ENCODE assay signal across 23 cellular contexts in the genomic region with DNA sequence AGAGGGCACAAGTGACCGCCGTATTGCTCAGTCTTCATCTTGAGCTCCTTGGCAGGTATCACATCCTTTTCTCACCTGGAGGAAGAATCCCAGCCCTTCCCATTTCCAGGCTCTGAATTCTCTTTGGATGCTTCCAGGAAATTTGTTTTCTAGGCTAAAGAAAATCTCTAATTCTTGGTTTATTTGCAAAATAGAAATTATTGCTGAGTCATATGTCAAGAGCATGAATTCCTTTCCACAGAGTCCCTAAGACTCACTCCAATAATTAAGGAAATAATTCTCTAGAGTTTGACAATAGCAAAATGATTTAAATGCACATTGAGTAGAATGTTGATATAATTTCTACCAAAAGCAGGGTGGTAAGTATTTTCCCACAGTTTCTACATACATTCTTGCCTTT. TPM values are rescaled to one million over a fixed set of nuclear protein-coding genes. Genes with fewer than 3 reads are reported as not detected.
A peak's percentile ranks its signal among the peaks of the same experiment; 100 is the strongest.
DNase-seq lines count a peak whose midpoint lies in the region; ATAC-seq and TF ChIP-seq lines count a peak whose summit lies in the region.
"Had no signal": no experiment of that assay in that cellular context is flagged by ENCODE, and none has a peak within 500 bp of the region (broad histone marks: within the 10 kb centered on the region; RNA-seq: fewer than 3 reads in every experiment).

No MANE protein-coding gene starts in this region.

- no peaks in the 10 kb centered on the region for H3K9me3 Mint-ChIP-seq in H9
- H3K9me3 Mint-ChIP-seq in osteocyte (ENCODE audit: unreplicated experiment) = peaks cover 13% of the 10 kb centered on the region
- H3K9me3 Mint-ChIP-seq: GM23338; T-helper 1 cell treated with Interleukin-12 subunit alpha and Interleukin-12 subunit beta and Interleukin-4 antibody, amounts not matched to agents 30 μg/mL and 1 μg/mL, for 36 hours had no signal

- no peak overlapping the region for H3K4me3 ChIP-seq in PC-3 (ENCODE audit: low read length)
- H3K4me3 ChIP-seq: GM23338, Peyer's patch had no signal

- no peaks in the 10 kb centered on the region for H3K9me2 ChIP-seq in PC-3 (replicated peaks; ENCODE audit: low read length)
- H3K9me2 ChIP-seq: SK-N-SH had no signal

- H3T11ph ChIP-seq in H9 (ENCODE audit: low read length) = no peak overlapping the region

- no peaks in the 10 kb centered on the region for H3K36me3 ChIP-seq in PC-3 (ENCODE audit: low read depth, low read length)
- H3K36me3 ChIP-seq: Peyer's patch had no signal

- TF ChIP-seq CTCF in H9 (conservative IDR thresholded peaks at IDR 0.05) = no peak
- TF ChIP-seq CTCF in PC-3 (conservative IDR thresholded peaks at IDR 0.05; ENCODE audit: low read depth, low read length) = no peak
- no peak for TF ChIP-seq CTCF in osteocyte (IDR thresholded peaks at IDR 0.05)

- no peak overlapping the region for H2BK120ac ChIP-seq in H9 (ENCODE audit: low read depth, low read length, poor library complexity, severe bottlenecking)

- H3K4me3 Mint-ChIP-seq in H9 = no peak overlapping the region
- H3K4me3 Mint-ChIP-seq in osteocyte (ENCODE audit: unreplicated experiment) = no peak overlapping the region
- H3K4me3 Mint-ChIP-seq: GM23338; T-helper 1 cell treated with Interleukin-12 subunit alpha and Interleukin-12 subunit beta and Interleukin-4 antibody, amounts not matched to agents 30 μg/mL and 1 μg/mL, for 36 hours had no signal

- DNase-seq in H9 (no peak), PC-3 (no peak), fibroblast of peridontal ligament (ENCODE audit: extremely low read depth) (peak; percentile 18), osteocyte (ENCODE audit: extremely low spot score, unreplicated experiment) (no peak), RPMI8226 (no peak), NCI-H187 treated with DMSO at 0.1 percent for 48 hours (lab: John Stamatoyannopoulos, UW) (no peak)
- DNase-seq: ACHN, Calu3, DMS79 treated with DMSO at 0.1 percent for 48 hours, HCEC 1CT, NCI-H1048, NCI-H1694, NCI-H2081, NCI-H2227 treated with DMSO at 0.1 percent for 48 hours, NCI-H69, Peyer's patch, SIG-M5, SK-N-SH, SW 1271 had no signal

- H4K20me1 ChIP-seq in H9 (ENCODE audit: control insufficient read depth, insufficient read depth, insufficient read length) (no peaks in the 10 kb centered on the region), PC-3 (ENCODE audit: low read length) (no peaks in the 10 kb centered on the region)

- H3K27ac ChIP-seq in H9 (ENCODE audit: insufficient read length, low read depth, low read length) (no peak overlapping the region), PC-3 (ENCODE audit: low read length) (no peak overlapping the region)
- H3K27ac ChIP-seq: KMS-11, Peyer's patch had no signal

- H3K4me1 ChIP-seq in H9 (ENCODE audit: insufficient read depth, low read length) = no peaks in the 10 kb centered on the region
- H3K4me1 ChIP-seq in PC-3 (ENCODE audit: insufficient read depth, low read length) = no peaks in the 10 kb centered on the region
- H3K4me1 ChIP-seq: Peyer's patch had no signal

- H4K5ac ChIP-seq in H9 (ENCODE audit: insufficient read length, low read depth, low read length) = no peak overlapping the region

- H3K79me1 ChIP-seq in H9 (ENCODE audit: insufficient read depth, low read depth, low read length, poor library complexity, severe bottlenecking) = no peaks in the 10 kb centered on the region

- H3K23me2 ChIP-seq in H9 (ENCODE audit: insufficient read length, low read depth, low read length, poor library complexity, severe bottlenecking) = no peaks in the 10 kb centered on the region

- H3K36me3 Mint-ChIP-seq in H9 (ENCODE audit: insufficient read depth in 1 of 3, low read depth in 3 of 3) = no peaks in the 10 kb centered on the region; a peak in 1 of 7 replicates
- peaks cover 2% of the 10 kb centered on the region for H3K36me3 Mint-ChIP-seq in osteocyte (ENCODE audit: unreplicated experiment)

- ATAC-seq in PC-3 = no peak
- no peak for ATAC-seq in GM21526 (IDR thresholded peaks at IDR 0.05; ENCODE audit: low FRiP score, unreplicated experiment)
- ATAC-seq: GM23338 had no signal

- H3K4me2 ChIP-seq in H9 (ENCODE audit: insufficient read depth, insufficient read length, low read length) = no peak overlapping the region
- no peak overlapping the region for H3K4me2 ChIP-seq in PC-3 (ENCODE audit: low read length)
- H3K4me2 ChIP-seq: GM23338, KMS-11, SK-N-SH had no signal

- H3K4me1 Mint-ChIP-seq in H9 (peaks cover 0 to 2% of the 10 kb centered on the region in 2 experiments; a peak in 1 of 4 replicates), osteocyte (ENCODE audit: unreplicated experiment) (peaks cover 12% of the 10 kb centered on the region)
- H3K4me1 Mint-ChIP-seq: GM23338 had no signal

- no peaks in the 10 kb centered on the region for H3F3A ChIP-seq in PC-3 (ENCODE audit: low read length, unreplicated experiment)

- no peak overlapping the region for H2BK15ac ChIP-seq in H9 (ENCODE audit: low read depth, low read length)

- intact Hi-C loops in PC-3 (cut with micrococcal nuclease) = no loop called here

- H3K79me2 ChIP-seq in H9 (ENCODE audit: insufficient read depth, low read length) = no peaks in the 10 kb centered on the region
- H3K79me2 ChIP-seq in PC-3 (ENCODE audit: low read length) = no peaks in the 10 kb centered on the region

- no CpG with 5 or more reads among the region's 2 CpGs for WGBS in H9 (ENCODE audit: extremely low coverage, insufficient read length, low lambda C conversion rate)

- no peak overlapping the region for H4K91ac ChIP-seq in H9 (ENCODE audit: insufficient read length, low read depth, low read length)

- no peaks in the 10 kb centered on the region for H3K27me3 Mint-ChIP-seq in H9 (ENCODE audit: low read depth)
- no peaks in the 10 kb centered on the region for H3K27me3 Mint-ChIP-seq in osteocyte (ENCODE audit: unreplicated experiment)

- H2AFZ ChIP-seq in H9 (ENCODE audit: low read length) (no peak overlapping the region), PC-3 (ENCODE audit: low read length) (0 out of 2 replicates have a peak overlapping the region, but pooled peaks have one; percentile 14)
- H2AFZ ChIP-seq: GM23338 had no signal

- POLR2A ChIA-PET in PC-3 (lab: Charles Lee; ENCODE audit: unreplicated experiment) = no interaction called here

- H3K4ac ChIP-seq in H9 (ENCODE audit: low read depth, low read length) = no peak overlapping the region

- H2BK12ac ChIP-seq in H9 (ENCODE audit: insufficient read length, low read depth, low read length) = no peak overlapping the region

- no peak overlapping the region for H3K9ac ChIP-seq in H9 (ENCODE audit: extremely low read depth, insufficient read length, low read length)
- no peak overlapping the region for H3K9ac ChIP-seq in PC-3 (ENCODE audit: low read length)
- H3K9ac ChIP-seq: KMS-11, SK-N-SH had no signal

- H3K56ac ChIP-seq in H9 (ENCODE audit: insufficient read length, low read depth, low read length) = no peak overlapping the region

- H3K27ac Mint-ChIP-seq in H9 (no peak overlapping the region), osteocyte (ENCODE audit: unreplicated experiment) (peak overlapping the region; percentile 70)
- H3K27ac Mint-ChIP-seq: GM23338; T-helper 1 cell treated with Interleukin-12 subunit alpha and Interleukin-12 subunit beta and Interleukin-4 antibody, amounts not matched to agents 30 μg/mL and 1 μg/mL, for 36 hours had no signal

- no peak overlapping the region for H2BK20ac ChIP-seq in H9 (ENCODE audit: low read depth, low read length, poor library complexity, severe bottlenecking)

- CTCF ChIA-PET in PC-3 (lab: Charles Lee) = no interaction called here

- H2BK5ac ChIP-seq in H9 (ENCODE audit: insufficient read length, low read length) = no peak overlapping the region

- H3K27me3 ChIP-seq in H9 (ENCODE audit: insufficient read depth, low read length) (no peaks in the 10 kb centered on the region), PC-3 (ENCODE audit: low read length) (no peaks in the 10 kb centered on the region)
- H3K27me3 ChIP-seq: Peyer's patch had no signal

- H3K14ac ChIP-seq in H9 (ENCODE audit: insufficient read depth, low read length) = peak overlapping the region; percentile 82

- no TSS peak for BruUV-seq in PC-3 (replicated peaks; lab: Mats Ljungman, UMichigan)

- H3K18ac ChIP-seq in H9 (ENCODE audit: insufficient read length, low read depth, low read length) = no peak overlapping the region

- no peak overlapping the region for H4K8ac ChIP-seq in H9 (replicated peaks; ENCODE audit: insufficient read length, low read depth, low read length)

- no peaks in the 10 kb centered on the region for H3K9me3 ChIP-seq in H9 (ENCODE audit: control insufficient read depth, low read depth, low read length)
- no peaks in the 10 kb centered on the region for H3K9me3 ChIP-seq in PC-3 (ENCODE audit: low read length)
- H3K9me3 ChIP-seq: Peyer's patch, SK-N-SH had no signal

- H3K23ac ChIP-seq in H9 (ENCODE audit: insufficient read length, low read depth, low read length) = no peak overlapping the region

- H2AK5ac ChIP-seq in H9 (ENCODE audit: insufficient read length, low read length) = no peak overlapping the region

RNA-seq across cellular contexts. Expression of gene CCDC68, which starts 16.3 kb away (rescaled TPM):
- total RNA-seq in H9 (2021) = not detected in 2 replicates
- 2.6 and 3.1 TPM in 2 replicates for total RNA-seq in PC-3 (2014; rRNA removed)
- total RNA-seq in osteocyte = not detected in 2 replicates
